ENCODE assay signal across 31 cellular contexts in the genomic region with DNA sequence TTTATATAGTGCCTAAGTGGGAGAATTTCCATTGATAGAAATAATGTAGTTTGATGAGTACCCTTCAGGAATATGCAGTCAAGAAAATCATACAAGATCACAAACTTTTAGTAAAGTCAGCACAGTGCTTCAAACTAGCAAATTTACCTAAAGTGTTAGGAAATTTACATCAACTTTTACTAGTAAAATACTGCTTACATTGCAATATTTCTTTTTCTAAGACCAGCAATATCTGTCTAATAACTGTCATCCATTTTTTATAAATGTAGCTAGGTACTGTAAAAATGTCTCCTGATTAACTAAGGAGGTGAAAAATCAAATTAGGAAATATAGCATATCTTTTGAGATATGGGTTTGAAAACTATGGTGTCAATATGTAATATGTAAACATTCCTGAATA.
"Had no signal": no experiment of that assay in that cellular context is flagged by ENCODE, and none has a peak within 500 bp of the region (broad histone marks: within the 10 kb centered on the region; RNA-seq: fewer than 3 reads in every experiment).

No MANE protein-coding gene starts in this region.

- ATAC-seq: natural killer cell; psoas muscle; right cardiac atrium; sciatic nerve; stimulated activated memory B cell treated with anti-CD40 and anti-IgM and Interleukin-4, amounts not matched to agents 10 μg/mL and 1 μg/mL and 100 μg/mL, for 72 hours; stimulated activated naive CD8-positive, alpha-beta T cell treated with anti-CD3 and anti-CD28 coated beads, Interleukin-15, amount 100 ng/mL, for 72 hours; stimulated activated naive CD8-positive, alpha-beta T cell treated with anti-CD3 and anti-CD28 coated beads, Interleukin-15, Interleukin-2, amounts not matched to agents 100 U/mL and 50 U/mL, for 24 hours had no signal

- H3K4me1 Mint-ChIP-seq: natural killer cell; neural progenitor cell; stimulated activated memory B cell treated with anti-CD40 and anti-IgM and Interleukin-4, amounts not matched to agents 10 μg/mL and 1 μg/mL and 100 μg/mL, for 72 hours; stimulated activated naive CD8-positive, alpha-beta T cell treated with anti-CD3 and anti-CD28 coated beads, Interleukin-15, amount 100 ng/mL, for 72 hours had no signal

- FAIRE-seq: urothelium cell line had no signal

- H3K27ac ChIP-seq: neural progenitor cell, ovary, parathyroid adenoma, psoas muscle, skin epidermis, spleen, suprapubic skin, testis, tibial artery, upper lobe of left lung, vagina had no signal

- H3K4me3 ChIP-seq: neural progenitor cell, ovary, psoas muscle, skin epidermis, smooth muscle cell, spleen, suprapubic skin, testis, tibial artery, upper lobe of left lung, vagina had no signal

- H3K27me3 ChIP-seq: neural progenitor cell, ovary, spleen, suprapubic skin, testis, tibial artery, upper lobe of left lung, vagina had no signal

- H3K27ac Mint-ChIP-seq: natural killer cell; nephron; neural progenitor cell; progenitor cell of endocrine pancreas; stimulated activated memory B cell treated with anti-CD40 and anti-IgM and Interleukin-4, amounts not matched to agents 10 μg/mL and 1 μg/mL and 100 μg/mL, for 72 hours; stimulated activated naive CD8-positive, alpha-beta T cell treated with anti-CD3 and anti-CD28 coated beads, Interleukin-15, amount 100 ng/mL, for 72 hours had no signal

- H3K9me3 Mint-ChIP-seq: nephron; neural progenitor cell; stimulated activated memory B cell treated with anti-CD40 and anti-IgM and Interleukin-4, amounts not matched to agents 10 μg/mL and 1 μg/mL and 100 μg/mL, for 72 hours; stimulated activated naive CD8-positive, alpha-beta T cell treated with anti-CD3 and anti-CD28 coated beads, Interleukin-15, amount 100 ng/mL, for 72 hours had no signal

- H3K4me2 ChIP-seq: neural progenitor cell, smooth muscle cell had no signal

- H2AFZ ChIP-seq: neural progenitor cell, parathyroid adenoma had no signal

- H3K36me3 Mint-ChIP-seq: natural killer cell; neural progenitor cell; stimulated activated memory B cell treated with anti-CD40 and anti-IgM and Interleukin-4, amounts not matched to agents 10 μg/mL and 1 μg/mL and 100 μg/mL, for 72 hours had no signal

- H3K36me3 ChIP-seq: neural progenitor cell, ovary, spleen, suprapubic skin, tibial artery, upper lobe of left lung, vagina had no signal

- H3K27me3 Mint-ChIP-seq: progenitor cell of endocrine pancreas; stimulated activated memory B cell treated with anti-CD40 and anti-IgM and Interleukin-4, amounts not matched to agents 10 μg/mL and 1 μg/mL and 100 μg/mL, for 72 hours; stimulated activated naive CD8-positive, alpha-beta T cell treated with anti-CD3 and anti-CD28 coated beads, Interleukin-15, amount 100 ng/mL, for 72 hours had no signal

- H3K4me1 ChIP-seq: neural progenitor cell, parathyroid adenoma, psoas muscle, spleen, suprapubic skin, testis, tibial artery, upper lobe of left lung, vagina had no signal

- H3K9me3 ChIP-seq: ovary, psoas muscle, spleen, suprapubic skin, testis, tibial artery, upper lobe of left lung, vagina had no signal

- H3K79me2 ChIP-seq: parathyroid adenoma had no signal

- H3K9ac ChIP-seq: neural progenitor cell, parathyroid adenoma had no signal

- H3K4me3 Mint-ChIP-seq: natural killer cell; nephron; neural progenitor cell; stimulated activated memory B cell treated with anti-CD40 and anti-IgM and Interleukin-4, amounts not matched to agents 10 μg/mL and 1 μg/mL and 100 μg/mL, for 72 hours; stimulated activated naive CD8-positive, alpha-beta T cell treated with anti-CD3 and anti-CD28 coated beads, Interleukin-15, amount 100 ng/mL, for 72 hours had no signal

- DNase-seq: natural killer cell; occipital lobe; ovary; posterior cingulate gyrus; psoas muscle; right cardiac atrium; spleen; stimulated activated CD4-positive, alpha-beta T cell treated with anti-CD3 and anti-CD28 coated beads, Interleukin-12 subunit alpha, Interleukin-12 subunit beta, amount 100 ng/mL, for 4 hours; stimulated activated CD4-positive, alpha-beta T cell treated with anti-CD3 and anti-CD28 coated beads, Interleukin-1b, Interleukin-23, amount 100 ng/mL, for 48 hours; stimulated activated CD4-positive, alpha-beta T cell treated with anti-CD3 and anti-CD28 coated beads, Interleukin-4, amount 100 ng/mL, for 1 hour; stimulated activated CD4-positive, alpha-beta T cell treated with anti-CD3 and anti-CD28 coated beads, Interleukin-4, amount 100 ng/mL, for 4 hours; stimulated activated CD8-positive, alpha-beta memory T cell treated with anti-CD3 and anti-CD28 coated beads, Interleukin-4, amount 100 ng/mL, for 48 hours; stimulated activated naive CD4-positive, alpha-beta T cell; stimulated activated naive CD8-positive, alpha-beta T cell treated with anti-CD3 and anti-CD28 coated beads, Interleukin-15, amount 100 ng/mL, for 72 hours; stimulated activated naive CD8-positive, alpha-beta T cell treated with anti-CD3 and anti-CD28 coated beads, Interleukin-15, Interleukin-2, amounts not matched to agents 100 U/mL and 50 U/mL, for 24 hours; substantia nigra; testis; tibial artery; trophoblast cell; upper lobe of left lung had no signal
